ENCODE assay signal across 19 cellular contexts in the genomic region with DNA sequence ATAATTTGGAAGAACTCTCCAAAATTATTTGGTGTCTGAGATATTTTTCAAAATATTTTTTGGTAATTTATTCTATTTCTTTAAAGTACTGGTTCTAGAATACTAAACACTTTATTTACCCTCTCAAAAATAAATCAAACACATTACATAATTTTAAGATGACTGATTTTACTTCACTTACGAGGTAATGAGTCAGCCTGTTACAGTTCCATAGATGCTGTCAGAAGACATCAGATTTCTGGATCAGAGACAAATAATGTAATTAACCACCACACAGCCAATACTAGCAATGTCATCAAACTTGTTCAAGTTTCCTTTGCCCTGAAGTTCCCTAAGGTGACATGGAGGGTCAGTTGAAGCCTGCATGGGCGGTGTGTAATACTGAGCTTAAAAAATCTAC.
"Had no signal": no experiment of that assay in that cellular context is flagged by ENCODE, and none has a peak within 500 bp of the region (broad histone marks: within the 10 kb centered on the region; RNA-seq: fewer than 3 reads in every experiment).

No MANE protein-coding gene starts in this region.

- H3K4me3 ChIP-seq: dorsolateral prefrontal cortex, gastrocnemius medialis, left ventricle myocardium inferior, sigmoid colon, stomach had no signal

- H3K27me3 ChIP-seq: dorsolateral prefrontal cortex, gastrocnemius medialis, sigmoid colon, stomach had no signal

- H3K4me1 ChIP-seq: gastrocnemius medialis, left ventricle myocardium inferior, sigmoid colon, stomach had no signal

- DNase-seq: activated CD4-positive, alpha-beta memory T cell treated with anti-CD3 and anti-CD28 coated beads, Interleukin-2, amount 10 ng/mL, durations not matched to agents 7 days and 5 days; activated CD4-positive, alpha-beta T cell treated with anti-CD3 and anti-CD28 coated beads for 48 hours; activated CD4-positive, CD25-positive, alpha-beta regulatory T cell; activated CD8-positive, alpha-beta memory T cell treated with anti-CD3 and anti-CD28 coated beads, Interleukin-2, amount 10 ng/mL, durations not matched to agents 7 days and 5 days; amygdala; caudate nucleus; dorsolateral prefrontal cortex; gastrocnemius medialis; head of caudate nucleus; kidney glomerular epithelial cell; left ventricle myocardium inferior; nephron progenitor cell; occipital lobe; posterior cingulate gyrus; sigmoid colon; stimulated activated CD4-positive, alpha-beta T cell treated with anti-CD3 and anti-CD28 coated beads, Interleukin-4, amount 100 ng/mL, for 24 hours; stomach; T-helper 9 cell had no signal

- H3K27ac ChIP-seq: dorsolateral prefrontal cortex, gastrocnemius medialis, left ventricle myocardium inferior, sigmoid colon, stomach had no signal

- ATAC-seq: activated CD8-positive, alpha-beta memory T cell treated with anti-CD3 and anti-CD28 coated beads, Interleukin-2, amount 10 ng/mL, durations not matched to agents 7 days and 5 days; gastrocnemius medialis; stimulated activated effector memory CD8-positive, alpha-beta T cell treated with anti-CD3 and anti-CD28 coated beads, Interleukin-12 subunit alpha, Interleukin-12 subunit beta, amount 100 ng/mL, for 72 hours had no signal

- H3K9me3 ChIP-seq: gastrocnemius medialis, sigmoid colon had no signal

- H3K36me3 ChIP-seq: gastrocnemius medialis, left ventricle myocardium inferior, sigmoid colon, stomach had no signal
